ENCODE assay signal across 2 cellular contexts in genomic region chr14:54550514-54550913, GRCh38.
TF ChIP-seq lines count a peak whose summit lies in the region.

No MANE protein-coding gene starts in this region.

TF ChIP-seq in GM23338, 12 proteins besides CTCF, POLR2A, EP300 and RAD21:
- TF ChIP-seq POLR2AphosphoS5 (IDR thresholded peaks at IDR 0.05; ENCODE audit: low read depth): no peak

TF ChIP-seq in IMR-90, 13 proteins besides CTCF, POLR2A, EP300 and RAD21:
- no peak for TF ChIP-seq NFE2L2 (IDR thresholded peaks at IDR 0.05; ENCODE audit: low read depth, low read length)
- no peak for TF ChIP-seq ELK1 (IDR thresholded peaks at IDR 0.05; ENCODE audit: borderline replicate concordance, low read depth, low read length)
- no peak for TF ChIP-seq SMC3 (IDR thresholded peaks at IDR 0.05; ENCODE audit: low read depth, low read length)
- TF ChIP-seq MAFK (IDR thresholded peaks at IDR 0.05; ENCODE audit: low read depth, low read length): no peak
- no peak for TF ChIP-seq BHLHE40 (IDR thresholded peaks at IDR 0.05; ENCODE audit: low read depth, low read length)
- no peak for TF ChIP-seq RCOR1 (IDR thresholded peaks at IDR 0.05; ENCODE audit: insufficient replicate concordance, low read length)
- TF ChIP-seq MAZ (IDR thresholded peaks at IDR 0.05; ENCODE audit: borderline replicate concordance, low read depth, low read length): no peak
- TF ChIP-seq CEBPB (IDR thresholded peaks at IDR 0.05; ENCODE audit: low read depth, low read length): no peak
- TF ChIP-seq CHD1 (IDR thresholded peaks at IDR 0.05; ENCODE audit: low read depth, low read length): no peak
- no peak for TF ChIP-seq RFX5 (IDR thresholded peaks at IDR 0.05; ENCODE audit: low read depth, low read length)
- TF ChIP-seq MXI1 (IDR thresholded peaks at IDR 0.05; ENCODE audit: borderline replicate concordance, low read depth, low read length): no peak
- no peak for TF ChIP-seq USF2 (IDR thresholded peaks at IDR 0.05; ENCODE audit: low read depth, low read length)
- no peak for TF ChIP-seq FOS (IDR thresholded peaks at IDR 0.05; ENCODE audit: low read depth, low read length)
